16 cellular contexts compared by ENCODE assay signal in genomic region chr13:59468396-59468795, GRCh38.
A peak's percentile ranks its signal among the peaks of the same experiment; 100 is the strongest.
DNase-seq lines count a peak whose midpoint lies in the region; ATAC-seq and TF ChIP-seq lines count a peak whose summit lies in the region.
"Had no signal": no experiment of that assay in that cellular context is flagged by ENCODE, and none has a peak within 500 bp of the region (broad histone marks: within the 10 kb centered on the region; RNA-seq: fewer than 3 reads in every experiment).

No MANE protein-coding gene starts in this region.

- no peaks in the 10 kb centered on the region for H3K36me3 Mint-ChIP-seq in stimulated activated effector memory CD8-positive, alpha-beta T cell treated with anti-CD3 and anti-CD28 coated beads, Interleukin-12 subunit alpha, Interleukin-12 subunit beta, amount 100 ng/mL, for 72 hours
- no peaks in the 10 kb centered on the region for H3K36me3 Mint-ChIP-seq in activated T-helper 1 cell treated with anti-CD3 and anti-CD28 coated beads, Interleukin-12 subunit alpha, Interleukin-12 subunit beta, Interleukin-2, Interleukin-4 antibody, amounts not matched to agents 30 ng/mL and 10 ng/mL and 1 ng/mL, durations not matched to agents 14 hours and 24 hours and 36 hours (ENCODE audit: low read depth)
- H3K36me3 Mint-ChIP-seq: CD4-positive, CD25-positive, alpha-beta regulatory T cell had no signal

- no peaks in the 10 kb centered on the region for H3K27me3 Mint-ChIP-seq in activated T-helper 1 cell treated with anti-CD3 and anti-CD28 coated beads, Interleukin-12 subunit alpha, Interleukin-12 subunit beta, Interleukin-2, Interleukin-4 antibody, amounts not matched to agents 30 ng/mL and 10 ng/mL and 1 ng/mL, durations not matched to agents 14 hours and 24 hours and 36 hours (ENCODE audit: insufficient read depth)

- H3K27ac Mint-ChIP-seq in stimulated activated effector memory CD8-positive, alpha-beta T cell treated with anti-CD3 and anti-CD28 coated beads, Interleukin-12 subunit alpha, Interleukin-12 subunit beta, amount 100 ng/mL, for 72 hours, result no peak overlapping the region
- H3K27ac Mint-ChIP-seq in activated T-helper 1 cell treated with anti-CD3 and anti-CD28 coated beads, Interleukin-12 subunit alpha, Interleukin-12 subunit beta, Interleukin-2, Interleukin-4 antibody, amounts not matched to agents 30 ng/mL and 10 ng/mL and 1 ng/mL, durations not matched to agents 14 hours and 24 hours and 36 hours, result no peak overlapping the region
- H3K27ac Mint-ChIP-seq: CD4-positive, CD25-positive, alpha-beta regulatory T cell had no signal

- H3K4me3 Mint-ChIP-seq in stimulated activated effector memory CD8-positive, alpha-beta T cell treated with anti-CD3 and anti-CD28 coated beads, Interleukin-12 subunit alpha, Interleukin-12 subunit beta, amount 100 ng/mL, for 72 hours, result no peak overlapping the region
- no peak overlapping the region for H3K4me3 Mint-ChIP-seq in activated T-helper 1 cell treated with anti-CD3 and anti-CD28 coated beads, Interleukin-12 subunit alpha, Interleukin-12 subunit beta, Interleukin-2, Interleukin-4 antibody, amounts not matched to agents 30 ng/mL and 10 ng/mL and 1 ng/mL, durations not matched to agents 14 hours and 24 hours and 36 hours
- H3K4me3 Mint-ChIP-seq: CD4-positive, CD25-positive, alpha-beta regulatory T cell had no signal

- H3K4me1 Mint-ChIP-seq in stimulated activated effector memory CD8-positive, alpha-beta T cell treated with anti-CD3 and anti-CD28 coated beads, Interleukin-12 subunit alpha, Interleukin-12 subunit beta, amount 100 ng/mL, for 72 hours, result no peaks in the 10 kb centered on the region
- H3K4me1 Mint-ChIP-seq in activated T-helper 1 cell treated with anti-CD3 and anti-CD28 coated beads, Interleukin-12 subunit alpha, Interleukin-12 subunit beta, Interleukin-2, Interleukin-4 antibody, amounts not matched to agents 30 ng/mL and 10 ng/mL and 1 ng/mL, durations not matched to agents 14 hours and 24 hours and 36 hours (ENCODE audit: low read depth), result no peaks in the 10 kb centered on the region
- H3K4me1 Mint-ChIP-seq: CD4-positive, CD25-positive, alpha-beta regulatory T cell had no signal

- DNase-seq in CMK (ENCODE audit: low read depth) (peak; percentile 89), OCI-M2 (lab: John Stamatoyannopoulos, UW; ENCODE audit: unreplicated experiment) (peak; percentile 16), amniotic epithelial cell (ENCODE audit: low read depth) (peak; percentile 40), erythroblast (lab: John Stamatoyannopoulos, UW) (peak; percentile 86 to 91), NCI-H1694 (lab: John Stamatoyannopoulos, UW) (no peak), T-helper 1 cell (no peak)
- DNase-seq in stimulated activated effector memory CD8-positive, alpha-beta T cell treated with anti-CD3 and anti-CD28 coated beads, Interleukin-12 subunit alpha, Interleukin-12 subunit beta, amount 100 ng/mL, for 72 hours (ENCODE audit: low spot score in 2 of 2), result no peak
- no peak for DNase-seq in activated T-helper 1 cell treated with anti-CD3 and anti-CD28 coated beads, Interleukin-12 subunit alpha, Interleukin-12 subunit beta, Interleukin-2, Interleukin-4 antibody, amounts not matched to agents 30 ng/mL and 10 ng/mL and 1 ng/mL, durations not matched to agents 14 hours and 24 hours and 36 hours (ENCODE audit: low spot score)
- DNase-seq: 8988T; AML-193; Calu3; CD4-positive, CD25-positive, alpha-beta regulatory T cell; DMS 273 treated with DMSO at 0.1 percent for 48 hours; GM23248; H7 had no signal

- intact Hi-C loops in activated T-helper 1 cell treated with anti-CD3 and anti-CD28 coated beads, Interleukin-12 subunit alpha, Interleukin-12 subunit beta, Interleukin-2, Interleukin-4 antibody, amounts not matched to agents 30 ng/mL and 10 ng/mL and 1 ng/mL, durations not matched to agents 14 hours and 24 hours and 36 hours (cut with micrococcal nuclease), result no loop called here

- TF ChIP-seq POLR2A in erythroblast (IDR thresholded peaks at IDR 0.05; ENCODE audit: low read length), result no peak

- no peak for ATAC-seq in stimulated activated effector memory CD8-positive, alpha-beta T cell treated with anti-CD3 and anti-CD28 coated beads, Interleukin-12 subunit alpha, Interleukin-12 subunit beta, amount 100 ng/mL, for 72 hours
- ATAC-seq: GM12878 had no signal

- H3K9me3 Mint-ChIP-seq in stimulated activated effector memory CD8-positive, alpha-beta T cell treated with anti-CD3 and anti-CD28 coated beads, Interleukin-12 subunit alpha, Interleukin-12 subunit beta, amount 100 ng/mL, for 72 hours, result peaks cover 7% of the 10 kb centered on the region
- no peaks in the 10 kb centered on the region for H3K9me3 Mint-ChIP-seq in activated T-helper 1 cell treated with anti-CD3 and anti-CD28 coated beads, Interleukin-12 subunit alpha, Interleukin-12 subunit beta, Interleukin-2, Interleukin-4 antibody, amounts not matched to agents 30 ng/mL and 10 ng/mL and 1 ng/mL, durations not matched to agents 14 hours and 24 hours and 36 hours

Comparison
In these comparisons a context has a peak if more than half of its experiments do, and no peak if none do; other contexts are left out.
1. DNase-seq: peak in CMK (single experiment), OCI-M2 (single experiment), amniotic epithelial cell (single experiment) and erythroblast (2 of 2); none in stimulated activated effector memory CD8-positive, alpha-beta T cell treated with anti-CD3 and anti-CD28 coated beads, Interleukin-12 subunit alpha, Interleukin-12 subunit beta, amount 100 ng/mL, for 72 hours (0 of 2), NCI-H1694 (single experiment), activated T-helper 1 cell treated with anti-CD3 and anti-CD28 coated beads, Interleukin-12 subunit alpha, Interleukin-12 subunit beta, Interleukin-2, Interleukin-4 antibody, amounts not matched to agents 30 ng/mL and 10 ng/mL and 1 ng/mL, durations not matched to agents 14 hours and 24 hours and 36 hours (single experiment) and T-helper 1 cell (0 of 5).